ENCODE assay signal across 8 cellular contexts in the genomic region with DNA sequence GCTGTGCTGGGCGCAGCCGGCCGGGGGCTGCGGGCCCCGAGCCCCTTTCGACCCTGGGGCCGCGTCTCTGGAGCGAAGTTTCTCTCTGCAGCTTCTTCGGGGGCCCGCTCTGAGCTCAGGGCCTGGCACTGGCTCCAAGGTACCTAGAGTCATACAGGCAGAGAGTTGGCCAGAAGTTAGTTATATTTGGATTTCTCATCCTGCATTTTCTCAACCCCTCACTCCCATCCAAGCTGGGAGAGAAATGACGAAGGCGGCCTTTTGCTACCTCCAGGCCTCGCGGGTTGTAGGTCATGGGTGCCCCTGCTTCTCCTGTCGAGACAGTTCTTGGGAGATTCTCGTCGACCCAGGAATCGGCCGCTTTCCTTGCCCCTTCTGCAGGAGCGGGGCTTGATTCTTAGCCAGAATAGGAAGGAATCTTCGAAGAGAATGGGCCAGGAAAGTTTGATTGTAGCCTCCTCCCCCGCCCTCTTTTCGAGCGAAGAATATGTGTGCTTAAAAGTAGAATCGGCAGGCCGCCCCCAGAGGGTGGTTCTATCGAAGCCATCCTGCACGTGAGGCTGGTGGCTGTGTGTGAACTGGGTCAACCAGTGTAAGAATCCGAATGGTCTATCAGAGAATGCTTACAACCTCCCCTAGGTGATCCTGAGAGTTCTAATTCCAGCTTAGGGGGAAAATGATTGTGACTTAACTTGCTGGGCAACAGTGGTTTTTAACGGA. TPM values are rescaled to one million over a fixed set of nuclear protein-coding genes. Genes with fewer than 3 reads are reported as not detected.
DNase-seq lines count a peak whose midpoint lies in the region; ATAC-seq and TF ChIP-seq lines count a peak whose summit lies in the region.

No MANE protein-coding gene starts in this region.

- H3K4me1 Mint-ChIP-seq in stimulated activated naive CD8-positive, alpha-beta T cell treated with anti-CD3 and anti-CD28 coated beads, Interleukin-15, Interleukin-2, amounts not matched to agents 100 ng/mL and 50 ng/mL, for 24 hours (ENCODE audit: low read depth) = peaks cover 60% of the 10 kb centered on the region

- ATAC-seq in Panc1 (no peak), body of pancreas (no peak), GM21528 (IDR thresholded peaks at IDR 0.05; ENCODE audit: low FRiP score, unreplicated experiment) (no peak), HG03342 (IDR thresholded peaks at IDR 0.05; ENCODE audit: unreplicated experiment) (no peak)

- no peaks in the 10 kb centered on the region for H3K9me3 ChIP-seq in ES-I3 (ENCODE audit: control insufficient read depth, insufficient read depth, low read length)
- no peaks in the 10 kb centered on the region for H3K9me3 ChIP-seq in Panc1 (ENCODE audit: control insufficient read depth, insufficient read depth, low read depth, low read length)
- H3K9me3 ChIP-seq in body of pancreas = no peaks in the 10 kb centered on the region

- no peak for TF ChIP-seq POLR2A in body of pancreas (IDR thresholded peaks at IDR 0.05)
- no peak for TF ChIP-seq POLR2A in lower leg skin (IDR thresholded peaks at IDR 0.05)

- in situ Hi-C loops in Panc1 (cut with HindIII; ENCODE audit: low pct_unique_long_range_greater_than_20kb, low sequenced_read_pairs) = no loop called here

- no peaks in the 10 kb centered on the region for H3K27me3 Mint-ChIP-seq in stimulated activated naive CD8-positive, alpha-beta T cell treated with anti-CD3 and anti-CD28 coated beads, Interleukin-15, Interleukin-2, amounts not matched to agents 100 ng/mL and 50 ng/mL, for 24 hours

- peak overlapping the region; percentile 80 for H3K9ac ChIP-seq in ES-I3 (ENCODE audit: low read depth, low read length)

- CTCF ChIA-PET in Panc1 (lab: Charles Lee) = interaction anchor here (1.4 kb wide), 1 partner anchor 39 kb away, joined by 3 read pairs; no protein-coding TSS in a partner anchor

- peaks cover 32% of the 10 kb centered on the region for H3K4me1 ChIP-seq in ES-I3 (ENCODE audit: insufficient read depth, low read length)
- H3K4me1 ChIP-seq in Panc1 (ENCODE audit: control insufficient read depth, insufficient read depth, low read length) = peaks cover 29% of the 10 kb centered on the region
- peaks cover 42% of the 10 kb centered on the region for H3K4me1 ChIP-seq in body of pancreas

- 0% methylated on average over 17 to 31 of the region's 31 CpGs for WGBS in body of pancreas, 2 donors
- 0 to 1% methylated on average over 24 to 26 of the region's 31 CpGs for WGBS in lower leg skin, 2 donors

- H3K36me3 Mint-ChIP-seq in stimulated activated naive CD8-positive, alpha-beta T cell treated with anti-CD3 and anti-CD28 coated beads, Interleukin-15, Interleukin-2, amounts not matched to agents 100 ng/mL and 50 ng/mL, for 24 hours (ENCODE audit: low read depth) = peaks cover 13% of the 10 kb centered on the region

- no peak for TF ChIP-seq CTCF in Panc1 (IDR thresholded peaks at IDR 0.05)
- TF ChIP-seq CTCF in body of pancreas (IDR thresholded peaks at IDR 0.05) = no peak
- no peak for TF ChIP-seq CTCF in lower leg skin (IDR thresholded peaks at IDR 0.05)

- H3K27me3 ChIP-seq in Panc1 (ENCODE audit: control insufficient read depth, insufficient read depth, low read length) (no peaks in the 10 kb centered on the region), body of pancreas (no peaks in the 10 kb centered on the region)

- H3K27ac ChIP-seq in Panc1 (ENCODE audit: low read length) (peak overlapping the region; percentile 80), body of pancreas (peak overlapping the region; percentile 83 to 96 (median 86))

- H3K36me3 ChIP-seq in ES-I3 (ENCODE audit: insufficient read depth, low read length) (no peaks in the 10 kb centered on the region), Panc1 (ENCODE audit: control insufficient read depth, insufficient read depth, low read length) (no peaks in the 10 kb centered on the region; the same call in 1 of the 2 replicates), body of pancreas (replicated peaks in 1 of 2; ENCODE audit: insufficient read depth in 1 of 2, low read depth in 2 of 2) (no peaks in the 10 kb centered on the region)

- H3K27ac Mint-ChIP-seq in stimulated activated naive CD8-positive, alpha-beta T cell treated with anti-CD3 and anti-CD28 coated beads, Interleukin-15, Interleukin-2, amounts not matched to agents 100 ng/mL and 50 ng/mL, for 24 hours = peak overlapping the region; percentile 74

- no peak for DNase-seq in Panc1 (ENCODE audit: low read depth, low spot score)
- DNase-seq in body of pancreas = peak; percentile 27 to 45 (median 32)
- DNase-seq in lower leg skin (ENCODE audit: low spot score in 2 of 2) = no peak
- DNase-seq in NCI-H2107 treated with DMSO at 0.1 percent for 48 hours (lab: John Stamatoyannopoulos, UW; ENCODE audit: unreplicated experiment) = no peak

- intact Hi-C loops in Panc1 (cut with micrococcal nuclease; ENCODE audit: unreplicated experiment) (no loop called here), body of pancreas (cut with DNase I) (no loop called here), lower leg skin (cut with DNase I; ENCODE audit: low total_unique reads) (no loop called here)

- H3K9me3 Mint-ChIP-seq in stimulated activated naive CD8-positive, alpha-beta T cell treated with anti-CD3 and anti-CD28 coated beads, Interleukin-15, Interleukin-2, amounts not matched to agents 100 ng/mL and 50 ng/mL, for 24 hours = no peaks in the 10 kb centered on the region

- POLR2A ChIA-PET in Panc1 (lab: Charles Lee) = no interaction called here

- no TSS peak for BruUV-seq in Panc1 (replicated peaks; lab: Mats Ljungman, UMichigan)

- H3K4me3 ChIP-seq in Panc1 (ENCODE audit: low read depth in 2 of 2, low read length in 2 of 2) (peak overlapping the region; percentile 78 to 91), body of pancreas (peak overlapping the region; percentile 65 to 75), lower leg skin (ENCODE audit: low read depth, poor library complexity, severe bottlenecking) (peak overlapping the region; percentile 92)

- H3K4me3 Mint-ChIP-seq in stimulated activated naive CD8-positive, alpha-beta T cell treated with anti-CD3 and anti-CD28 coated beads, Interleukin-15, Interleukin-2, amounts not matched to agents 100 ng/mL and 50 ng/mL, for 24 hours = peak overlapping the region; percentile 93

RNA-seq across cellular contexts. Expression of a gene that starts 0.8 kb away (rescaled TPM):
- 171 TPM for total RNA-seq in Panc1 (2021; ENCODE audit: unreplicated experiment)
- polyA plus RNA-seq in Panc1 (2012; ENCODE audit: insufficient read length) = 87.4 TPM
- total RNA-seq in body of pancreas = 100 to 1,000 TPM in 1 of 2 donors, 10 to 100 TPM in 1; 54.7 to 107 TPM
- 10 to 100 TPM; 15.4 to 53.3 (median 40.9) TPM for total RNA-seq in lower leg skin

RNA-seq across cellular contexts. Expression of a gene that starts 22.5 kb away (rescaled TPM):
- total RNA-seq in Panc1 (2021; ENCODE audit: unreplicated experiment) (26.0 TPM), body of pancreas (10 to 100 TPM in 1 of 2 donors, 1 to 10 TPM in 1; 8.6 to 23.6 TPM), lower leg skin (10 to 100 TPM in 3 of 4 donors, 1 to 10 TPM in 1; 5.0 to 20.3 (median 13.9) TPM)
- 23.6 TPM for polyA plus RNA-seq in Panc1 (2012; ENCODE audit: insufficient read length)

RNA-seq across cellular contexts. Expression of a gene that starts 37.9 kb away (rescaled TPM):
- total RNA-seq in Panc1 (2021; ENCODE audit: unreplicated experiment) (15.9 TPM), body of pancreas (10 to 100 TPM; 33.5 to 55.0 TPM), lower leg skin (10 to 100 TPM; 21.3 to 37.1 (median 29.1) TPM)
- polyA plus RNA-seq in Panc1 (2012; ENCODE audit: insufficient read length) = 16.9 TPM

RNA-seq across cellular contexts. Expression of a gene that starts 47.3 kb away (rescaled TPM):
- not detected for total RNA-seq in Panc1 (2021; ENCODE audit: unreplicated experiment)
- polyA plus RNA-seq in Panc1 (2012; ENCODE audit: insufficient read length) = not detected
- 1 to 10 TPM in 1 of 2 donors, under 1 TPM in 1; 0.33 to 1.0 TPM for total RNA-seq in body of pancreas
- total RNA-seq in lower leg skin = under 1 TPM in 3 of 4 donors, not detected in 1; 0.39 to 0.94 (median 0.89) TPM

Comparison
In these comparisons a context has a peak if more than half of its experiments do, and no peak if none do; other contexts are left out.
1. DNase-seq: peak in body of pancreas (4 of 4); none in Panc1 (single experiment), lower leg skin (0 of 2) and NCI-H2107 treated with DMSO at 0.1 percent for 48 hours (single experiment).
2. Peak in every context shown above with its lines, with median percentiles within 50 percentile points of each other: H3K4me3 ChIP-seq.